In genomic region chr5:40224421-40224820, GRCh38 we compare ENCODE assay signal across 12 cellular contexts.
DNase-seq lines count a peak whose midpoint lies in the region; ATAC-seq lines count a peak whose summit lies in the region.
"Had no signal": no experiment of that assay in that cellular context is flagged by ENCODE, and none has a peak within 500 bp of the region (broad histone marks: within the 10 kb centered on the region; RNA-seq: fewer than 3 reads in every experiment).

No MANE protein-coding gene starts in this region.

- H3K14ac ChIP-seq in neuronal stem cell (ENCODE audit: low read length), result no peak overlapping the region

- no CpG with 5 or more reads among the region's 2 CpGs for WGBS in neuronal stem cell (ENCODE audit: extremely low coverage in 2 of 2, insufficient read length in 2 of 2, insufficient replicate concordance in 1 of 2), 2 donors

- no peak overlapping the region for H3K4me3 ChIP-seq in skeletal muscle cell (ENCODE audit: low read depth, low read length)
- no peak overlapping the region for H3K4me3 ChIP-seq in neuronal stem cell (ENCODE audit: low read length in 2 of 2)
- H3K4me3 ChIP-seq: spleen had no signal

- POLR2A ChIA-PET in activated CD4-positive, alpha-beta memory T cell treated with anti-CD3 and anti-CD28 coated beads, Interleukin-2, amount 10 ng/mL, durations not matched to agents 7 days and 5 days (lab: Charles Lee), result interaction anchor here (1.2 to 1.9 kb wide), 7 partner anchors 14 to 264 kb away, joined by 3 to 9 read pairs (median 4); no protein-coding TSS in a partner anchor

- no peak overlapping the region for H2AFZ ChIP-seq in neuronal stem cell (ENCODE audit: low read length)

- peak overlapping the region; percentile 82 for H3K27ac Mint-ChIP-seq in T-helper 2 cell treated with Interferon-gamma antibody and Interleukin-4, amounts not matched to agents 5 μg/mL and 100 μg/mL, for 36 hours
- H3K27ac Mint-ChIP-seq in activated CD4-positive, alpha-beta memory T cell treated with anti-CD3 and anti-CD28 coated beads, Interleukin-2, amount 10 ng/mL, durations not matched to agents 7 days and 5 days, result peak overlapping the region; percentile 76
- H3K27ac Mint-ChIP-seq: type B pancreatic cell had no signal

- H3K27ac ChIP-seq in neuronal stem cell (replicated peaks; ENCODE audit: low read length), result no peak overlapping the region
- H3K27ac ChIP-seq: spleen, WERI-Rb-1 had no signal

- H3K9ac ChIP-seq in neuronal stem cell (ENCODE audit: low read depth, low read length, poor library complexity), result no peak overlapping the region

- H4K91ac ChIP-seq in neuronal stem cell (ENCODE audit: low read depth, low read length, poor library complexity), result no peak overlapping the region

- H3K27me3 ChIP-seq in neuronal stem cell (ENCODE audit: control insufficient read depth in 3 of 3, insufficient read depth in 3 of 3, low read depth in 1 of 3, low read length in 3 of 3), result no peaks in the 10 kb centered on the region
- H3K27me3 ChIP-seq: spleen had no signal

- CTCF ChIA-PET in activated CD4-positive, alpha-beta memory T cell treated with anti-CD3 and anti-CD28 coated beads, Interleukin-2, amount 10 ng/mL, durations not matched to agents 7 days and 5 days (lab: Charles Lee), result interaction anchor here (1.0 kb wide), 1 partner anchor 13 kb away, joined by 4 read pairs; no protein-coding TSS in a partner anchor

- H3K23ac ChIP-seq in neuronal stem cell (ENCODE audit: low read depth, low read length, poor library complexity), result no peak overlapping the region

- H2BK15ac ChIP-seq in neuronal stem cell (ENCODE audit: low read length), result no peak overlapping the region

- H2BK12ac ChIP-seq in neuronal stem cell (ENCODE audit: low read length), result no peak overlapping the region

- H3K27me3 Mint-ChIP-seq in T-helper 2 cell treated with Interferon-gamma antibody and Interleukin-4, amounts not matched to agents 5 μg/mL and 100 μg/mL, for 36 hours (ENCODE audit: low read depth), result no peaks in the 10 kb centered on the region
- no peaks in the 10 kb centered on the region for H3K27me3 Mint-ChIP-seq in activated CD4-positive, alpha-beta memory T cell treated with anti-CD3 and anti-CD28 coated beads, Interleukin-2, amount 10 ng/mL, durations not matched to agents 7 days and 5 days
- H3K27me3 Mint-ChIP-seq: type B pancreatic cell had no signal

- H3K79me1 ChIP-seq in neuronal stem cell (ENCODE audit: low read depth, low read length), result no peaks in the 10 kb centered on the region

- peaks cover 11% of the 10 kb centered on the region for H3K36me3 Mint-ChIP-seq in T-helper 2 cell treated with Interferon-gamma antibody and Interleukin-4, amounts not matched to agents 5 μg/mL and 100 μg/mL, for 36 hours (ENCODE audit: low read depth)
- peaks cover 23% of the 10 kb centered on the region for H3K36me3 Mint-ChIP-seq in activated CD4-positive, alpha-beta memory T cell treated with anti-CD3 and anti-CD28 coated beads, Interleukin-2, amount 10 ng/mL, durations not matched to agents 7 days and 5 days (ENCODE audit: low read depth)
- H3K36me3 Mint-ChIP-seq: type B pancreatic cell had no signal

- H4K8ac ChIP-seq in neuronal stem cell (ENCODE audit: low read depth, low read length), result no peak overlapping the region

- H3K36me3 ChIP-seq in neuronal stem cell (replicated peaks in 1 of 2; ENCODE audit: control insufficient read depth in 2 of 2, insufficient read depth in 2 of 2, low read length in 2 of 2), result no peaks in the 10 kb centered on the region
- H3K36me3 ChIP-seq: spleen, WERI-Rb-1 had no signal

- no peak overlapping the region for H3K4ac ChIP-seq in neuronal stem cell (ENCODE audit: low read length)

- no peak overlapping the region for H2AK5ac ChIP-seq in neuronal stem cell (ENCODE audit: low read depth, low read length)

- DNase-seq in T-helper 2 cell treated with Interferon-gamma antibody and Interleukin-4, amounts not matched to agents 5 μg/mL and 100 μg/mL, for 36 hours (ENCODE audit: low spot score), result no peak
- DNase-seq in T-helper 2 cell, result no peak
- no peak for DNase-seq in activated CD4-positive, alpha-beta memory T cell treated with anti-CD3 and anti-CD28 coated beads, Interleukin-2, amount 10 ng/mL, durations not matched to agents 7 days and 5 days
- DNase-seq in skeletal muscle cell (ENCODE audit: low read depth), result peak; percentile 34
- DNase-seq in NK-92 (lab: John Stamatoyannopoulos, UW; ENCODE audit: unreplicated experiment), result no peak
- no peak for DNase-seq in neuronal stem cell (ENCODE audit: low spot score)
- DNase-seq in iPS-NIHi11 (ENCODE audit: low spot score), result no peak
- DNase-seq: NCI-H446, spleen, WERI-Rb-1 had no signal

- peaks cover 37% of the 10 kb centered on the region for H3K4me1 Mint-ChIP-seq in T-helper 2 cell treated with Interferon-gamma antibody and Interleukin-4, amounts not matched to agents 5 μg/mL and 100 μg/mL, for 36 hours (ENCODE audit: low read depth)
- H3K4me1 Mint-ChIP-seq in activated CD4-positive, alpha-beta memory T cell treated with anti-CD3 and anti-CD28 coated beads, Interleukin-2, amount 10 ng/mL, durations not matched to agents 7 days and 5 days, result peaks cover 44% of the 10 kb centered on the region

- peaks cover 9% of the 10 kb centered on the region for H3K9me3 Mint-ChIP-seq in T-helper 2 cell treated with Interferon-gamma antibody and Interleukin-4, amounts not matched to agents 5 μg/mL and 100 μg/mL, for 36 hours
- peaks cover 11% of the 10 kb centered on the region for H3K9me3 Mint-ChIP-seq in activated CD4-positive, alpha-beta memory T cell treated with anti-CD3 and anti-CD28 coated beads, Interleukin-2, amount 10 ng/mL, durations not matched to agents 7 days and 5 days
- H3K9me3 Mint-ChIP-seq: type B pancreatic cell had no signal

- H3K18ac ChIP-seq in neuronal stem cell (ENCODE audit: low read length), result no peak overlapping the region

- H3K9me3 ChIP-seq in neuronal stem cell (replicated peaks in 1 of 2; ENCODE audit: control insufficient read depth in 2 of 2, insufficient read depth in 1 of 2, low read depth in 1 of 2, low read length in 2 of 2), result no peaks in the 10 kb centered on the region
- H3K9me3 ChIP-seq: spleen had no signal

- no peak overlapping the region for H2BK120ac ChIP-seq in neuronal stem cell (ENCODE audit: low read depth, low read length)

- H3K4me3 Mint-ChIP-seq in T-helper 2 cell treated with Interferon-gamma antibody and Interleukin-4, amounts not matched to agents 5 μg/mL and 100 μg/mL, for 36 hours, result peak overlapping the region; percentile 74
- peak overlapping the region; percentile 37 for H3K4me3 Mint-ChIP-seq in activated CD4-positive, alpha-beta memory T cell treated with anti-CD3 and anti-CD28 coated beads, Interleukin-2, amount 10 ng/mL, durations not matched to agents 7 days and 5 days
- H3K4me3 Mint-ChIP-seq: type B pancreatic cell had no signal

- H3K4me2 ChIP-seq in neuronal stem cell (ENCODE audit: insufficient read depth, low read length, poor library complexity, severe bottlenecking), result no peak overlapping the region

- no peak overlapping the region for H2BK5ac ChIP-seq in neuronal stem cell (ENCODE audit: low read length)

- no peaks in the 10 kb centered on the region for H3K4me1 ChIP-seq in neuronal stem cell (ENCODE audit: control insufficient read depth in 2 of 2, insufficient read depth in 1 of 2, low read depth in 1 of 2, low read length in 2 of 2)

- ATAC-seq in HG02610 (IDR thresholded peaks at IDR 0.05; ENCODE audit: unreplicated experiment), result peak; percentile 2
